ENCODE assay signal across 22 cellular contexts in the genomic region with DNA sequence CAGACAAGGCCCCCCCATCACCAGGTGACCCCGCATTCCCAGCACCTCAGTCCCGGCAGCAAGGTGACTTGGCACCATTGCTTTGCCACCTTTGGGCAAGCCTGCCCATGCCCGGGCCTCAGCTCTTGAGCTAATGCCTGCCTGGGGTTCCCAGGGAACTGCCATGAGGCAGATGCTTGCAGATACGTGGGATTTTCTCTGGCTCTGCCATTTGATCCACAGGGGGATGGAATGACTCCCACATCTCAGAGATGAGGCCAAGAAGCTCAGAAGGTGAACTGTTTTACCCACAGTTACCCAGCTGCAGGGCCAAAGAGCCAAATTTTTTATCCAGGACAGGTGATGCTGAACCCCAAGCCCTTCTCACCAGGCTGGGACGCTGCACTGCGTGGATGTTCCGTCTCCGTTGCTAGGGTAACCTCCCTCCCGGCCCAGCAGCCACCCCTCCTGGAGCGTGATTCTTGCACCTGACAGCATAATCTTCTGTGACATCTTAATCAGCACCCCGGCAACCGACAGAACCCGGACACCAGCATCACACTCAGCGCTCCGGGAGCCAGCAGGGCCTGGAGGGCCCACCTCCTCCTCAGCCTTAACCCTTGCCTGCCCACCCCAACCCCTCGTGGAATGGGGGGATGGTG. TPM values are rescaled to one million over a fixed set of nuclear protein-coding genes. Genes with fewer than 3 reads are reported as not detected.
A peak's percentile ranks its signal among the peaks of the same experiment; 100 is the strongest.
DNase-seq lines count a peak whose midpoint lies in the region; ATAC-seq and TF ChIP-seq lines count a peak whose summit lies in the region.
"Had no signal": no experiment of that assay in that cellular context is flagged by ENCODE, and none has a peak within 500 bp of the region (broad histone marks: within the 10 kb centered on the region; RNA-seq: fewer than 3 reads in every experiment).

No MANE protein-coding gene starts in this region.

- H3K9me3 Mint-ChIP-seq in neural progenitor cell = no peaks in the 10 kb centered on the region
- H3K9me3 Mint-ChIP-seq in activated CD4-positive, alpha-beta T cell treated with anti-CD3 and anti-CD28 coated beads, Interleukin-2, amount 10 ng/mL, durations not matched to agents 7 days and 5 days = no peaks in the 10 kb centered on the region
- H3K9me3 Mint-ChIP-seq: IgD-negative memory B cell had no signal

- H3K27ac ChIP-seq in right cardiac atrium (ENCODE audit: low read length) (no peak overlapping the region), caudate nucleus (ENCODE audit: low read depth, low read length) (peak overlapping the region; percentile 58), neural progenitor cell (no peak overlapping the region), upper lobe of right lung (no peak overlapping the region)
- H3K27ac ChIP-seq: HL-60, RWPE1, SJCRH30 had no signal

- no peak overlapping the region for H3K4me2 ChIP-seq in neural progenitor cell

- H3F3A ChIP-seq in neural progenitor cell (ENCODE audit: low read depth) = peaks cover 3% of the 10 kb centered on the region

- H2AFZ ChIP-seq in neural progenitor cell (replicated peaks) = no peak overlapping the region

- H3K27ac Mint-ChIP-seq in neural progenitor cell = peak overlapping the region; percentile 14
- H3K27ac Mint-ChIP-seq in activated CD4-positive, alpha-beta T cell treated with anti-CD3 and anti-CD28 coated beads, Interleukin-2, amount 10 ng/mL, durations not matched to agents 7 days and 5 days = no peak overlapping the region
- H3K27ac Mint-ChIP-seq: CD4-positive, alpha-beta memory T cell; IgD-negative memory B cell had no signal

- H4K20me1 ChIP-seq in neural progenitor cell (ENCODE audit: low read depth) = no peaks in the 10 kb centered on the region

- H3K36me3 ChIP-seq in neural progenitor cell (no peaks in the 10 kb centered on the region), upper lobe of right lung (no peaks in the 10 kb centered on the region)
- H3K36me3 ChIP-seq: BE2C, SJCRH30 had no signal

- H3K79me2 ChIP-seq in neural progenitor cell (ENCODE audit: low read depth) = no peaks in the 10 kb centered on the region

- DNase-seq in cardiac septum (ENCODE audit: low spot score) (peak; percentile 7), right cardiac atrium (no peak), caudate nucleus (lab: John Stamatoyannopoulos, UW) (peak in 44 of 61 donors; percentile 15 to 89 (median 58)), neural progenitor cell (ENCODE audit: low spot score) (no peak), upper lobe of right lung (peak; percentile 50)
- no peak for DNase-seq in activated CD4-positive, alpha-beta T cell treated with anti-CD3 and anti-CD28 coated beads, Interleukin-2, amount 10 ng/mL, durations not matched to agents 7 days and 5 days
- DNase-seq: BE2C, DMS79 treated with DMSO at 0.1 percent for 48 hours, Kasumi-1, NCI-H1436, NCI-H2029 treated with DMSO at 0.1 percent for 48 hours, NCI-H345, NCI-H526 treated with DMSO at 0.1 percent for 48 hours, PC-3, SJCRH30 had no signal

- CTCF ChIA-PET in activated CD4-positive, alpha-beta T cell treated with anti-CD3 and anti-CD28 coated beads, Interleukin-2, amount 10 ng/mL, durations not matched to agents 7 days and 5 days (lab: Charles Lee) = no interaction called here

- H3K4me3 Mint-ChIP-seq in neural progenitor cell = peak overlapping the region; percentile 37
- no peak overlapping the region for H3K4me3 Mint-ChIP-seq in activated CD4-positive, alpha-beta T cell treated with anti-CD3 and anti-CD28 coated beads, Interleukin-2, amount 10 ng/mL, durations not matched to agents 7 days and 5 days
- H3K4me3 Mint-ChIP-seq: IgD-negative memory B cell had no signal

- H3K4me3 ChIP-seq in right cardiac atrium (ENCODE audit: low read length) = no peak overlapping the region
- H3K4me3 ChIP-seq in neural progenitor cell = no peak overlapping the region
- H3K4me3 ChIP-seq in upper lobe of right lung = no peak overlapping the region
- H3K4me3 ChIP-seq: SJCRH30 had no signal

- H3K4me1 ChIP-seq in right cardiac atrium (ENCODE audit: control insufficient read depth, insufficient read depth, low read length) (no peaks in the 10 kb centered on the region), neural progenitor cell (peaks cover 14% of the 10 kb centered on the region), upper lobe of right lung (no peaks in the 10 kb centered on the region)
- H3K4me1 ChIP-seq: BE2C, SJCRH30 had no signal

- H3K9me3 ChIP-seq in right cardiac atrium (ENCODE audit: control insufficient read depth, low read length) (no peaks in the 10 kb centered on the region), neural progenitor cell (ENCODE audit: low read depth) (no peaks in the 10 kb centered on the region), upper lobe of right lung (no peaks in the 10 kb centered on the region)
- H3K9me3 ChIP-seq: BE2C, SJCRH30 had no signal

- WGBS in right cardiac atrium = 29% methylated on average over 16 of the region's 16 CpGs

- TF ChIP-seq CTCF in neural progenitor cell (IDR thresholded peaks at IDR 0.05) (no peak), upper lobe of right lung (IDR thresholded peaks at IDR 0.05) (no peak)

- intact Hi-C loops in cardiac septum (cut with DNase I) = no loop called here
- intact Hi-C loops in right cardiac atrium (cut with DNase I) = no loop called here
- intact Hi-C loops in upper lobe of right lung (cut with DNase I) = no loop called here

- POLR2A ChIA-PET in activated CD4-positive, alpha-beta T cell treated with anti-CD3 and anti-CD28 coated beads, Interleukin-2, amount 10 ng/mL, durations not matched to agents 7 days and 5 days (lab: Charles Lee) = no interaction called here

- H3K27me3 ChIP-seq in right cardiac atrium (ENCODE audit: control insufficient read depth, insufficient read depth) (no peaks in the 10 kb centered on the region), neural progenitor cell (peaks cover 94% of the 10 kb centered on the region), upper lobe of right lung (peaks cover 39% of the 10 kb centered on the region)
- H3K27me3 ChIP-seq: BE2C had no signal

- H3K4me1 Mint-ChIP-seq in neural progenitor cell = peaks cover 57% of the 10 kb centered on the region
- peaks cover 7% of the 10 kb centered on the region for H3K4me1 Mint-ChIP-seq in activated CD4-positive, alpha-beta T cell treated with anti-CD3 and anti-CD28 coated beads, Interleukin-2, amount 10 ng/mL, durations not matched to agents 7 days and 5 days

- ATAC-seq in right cardiac atrium (no peak), upper lobe of right lung (no peak), HG03432 (IDR thresholded peaks at IDR 0.05; ENCODE audit: unreplicated experiment) (no peak), GM19455 (IDR thresholded peaks at IDR 0.05; ENCODE audit: unreplicated experiment) (no peak)
- ATAC-seq: HCT116, PC-3 had no signal

- H3K27me3 Mint-ChIP-seq in neural progenitor cell (ENCODE audit: insufficient read depth, low read depth) = peaks cover 52% of the 10 kb centered on the region
- peaks cover 7% of the 10 kb centered on the region for H3K27me3 Mint-ChIP-seq in activated CD4-positive, alpha-beta T cell treated with anti-CD3 and anti-CD28 coated beads, Interleukin-2, amount 10 ng/mL, durations not matched to agents 7 days and 5 days

- no peaks in the 10 kb centered on the region for H3K36me3 Mint-ChIP-seq in neural progenitor cell
- no peaks in the 10 kb centered on the region for H3K36me3 Mint-ChIP-seq in activated CD4-positive, alpha-beta T cell treated with anti-CD3 and anti-CD28 coated beads, Interleukin-2, amount 10 ng/mL, durations not matched to agents 7 days and 5 days (ENCODE audit: low read depth)
- H3K36me3 Mint-ChIP-seq: CD4-positive, alpha-beta memory T cell; IgD-negative memory B cell had no signal

- H3K9ac ChIP-seq in neural progenitor cell = no peak overlapping the region

RNA-seq across cellular contexts. Expression of a gene that starts 15.7 kb away (rescaled TPM):
- total RNA-seq in cardiac septum = 5.0 TPM
- total RNA-seq in right cardiac atrium = 1 to 10 TPM; 1.8 to 2.8 (median 2.1) TPM
- polyA plus RNA-seq in right cardiac atrium = 3.6 TPM
- total RNA-seq in neural progenitor cell (ENCODE audit: low replicate concordance) = 0.65 TPM in 1 of 2 replicates, not detected in the other
- total RNA-seq in upper lobe of right lung = 2.5 TPM
- total RNA-seq in activated CD4-positive, alpha-beta T cell treated with anti-CD3 and anti-CD28 coated beads, Interleukin-2, amount 10 ng/mL, durations not matched to agents 7 days and 5 days = not detected
- total RNA-seq: CD4-positive, alpha-beta memory T cell had no signal
- polyA plus RNA-seq: CD4-positive, alpha-beta memory T cell had no signal

Comparison
In these comparisons a context has a peak if more than half of its experiments do, and no peak if none do; other contexts are left out.
1. DNase-seq: peak in cardiac septum (single experiment), caudate nucleus (44 of 61) and upper lobe of right lung (single experiment); none in right cardiac atrium (0 of 3), neural progenitor cell (single experiment) and activated CD4-positive, alpha-beta T cell treated with anti-CD3 and anti-CD28 coated beads, Interleukin-2, amount 10 ng/mL, durations not matched to agents 7 days and 5 days (single experiment).